ENCODE assay signal across 1 cellular context in the genomic region with DNA sequence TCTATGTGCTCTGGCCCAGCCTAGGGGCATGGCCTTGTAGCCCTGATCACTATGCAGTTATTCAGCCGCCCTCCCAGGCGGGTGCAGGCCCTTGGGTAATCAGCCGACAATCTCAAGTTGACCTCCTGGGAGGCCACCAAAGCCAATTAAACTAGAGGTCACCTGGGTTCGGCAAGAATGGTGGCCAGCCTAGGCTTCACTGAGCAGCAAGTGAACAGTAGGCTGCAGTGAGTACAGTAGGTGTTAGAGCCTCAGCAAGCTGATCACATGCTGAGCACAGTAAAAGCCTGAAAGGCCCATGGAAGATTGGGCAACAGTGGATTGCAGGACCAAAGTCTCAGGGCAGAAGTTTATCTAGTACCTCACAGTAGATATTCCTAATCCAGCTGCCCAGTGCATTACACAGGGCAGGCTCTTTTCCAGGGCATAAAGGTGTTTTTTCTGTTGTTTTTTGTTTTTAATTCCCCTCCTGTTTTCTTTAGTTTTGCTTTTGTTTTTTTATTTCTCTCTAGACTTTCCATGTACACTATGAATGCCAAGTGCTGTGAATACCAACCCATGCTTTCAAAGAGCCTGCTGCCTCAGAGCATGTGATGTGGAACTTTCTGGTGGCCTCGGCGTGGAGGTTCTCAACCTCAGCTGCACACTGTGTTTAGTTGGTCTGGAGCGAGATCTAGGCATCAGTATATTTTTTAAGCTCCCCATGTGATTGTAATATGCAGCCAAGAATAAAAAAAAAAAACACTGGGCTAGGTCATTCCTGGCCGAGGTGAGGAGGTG.
A peak's percentile ranks its signal among the peaks of the same experiment; 100 is the strongest.
TF ChIP-seq lines count a peak whose summit lies in the region.

No MANE protein-coding gene starts in this region.

TF ChIP-seq in HepG2, 621 proteins besides CTCF, POLR2A, EP300 and RAD21 (continued from another document and continues in another):
- TF ChIP-seq, protein P1, sequence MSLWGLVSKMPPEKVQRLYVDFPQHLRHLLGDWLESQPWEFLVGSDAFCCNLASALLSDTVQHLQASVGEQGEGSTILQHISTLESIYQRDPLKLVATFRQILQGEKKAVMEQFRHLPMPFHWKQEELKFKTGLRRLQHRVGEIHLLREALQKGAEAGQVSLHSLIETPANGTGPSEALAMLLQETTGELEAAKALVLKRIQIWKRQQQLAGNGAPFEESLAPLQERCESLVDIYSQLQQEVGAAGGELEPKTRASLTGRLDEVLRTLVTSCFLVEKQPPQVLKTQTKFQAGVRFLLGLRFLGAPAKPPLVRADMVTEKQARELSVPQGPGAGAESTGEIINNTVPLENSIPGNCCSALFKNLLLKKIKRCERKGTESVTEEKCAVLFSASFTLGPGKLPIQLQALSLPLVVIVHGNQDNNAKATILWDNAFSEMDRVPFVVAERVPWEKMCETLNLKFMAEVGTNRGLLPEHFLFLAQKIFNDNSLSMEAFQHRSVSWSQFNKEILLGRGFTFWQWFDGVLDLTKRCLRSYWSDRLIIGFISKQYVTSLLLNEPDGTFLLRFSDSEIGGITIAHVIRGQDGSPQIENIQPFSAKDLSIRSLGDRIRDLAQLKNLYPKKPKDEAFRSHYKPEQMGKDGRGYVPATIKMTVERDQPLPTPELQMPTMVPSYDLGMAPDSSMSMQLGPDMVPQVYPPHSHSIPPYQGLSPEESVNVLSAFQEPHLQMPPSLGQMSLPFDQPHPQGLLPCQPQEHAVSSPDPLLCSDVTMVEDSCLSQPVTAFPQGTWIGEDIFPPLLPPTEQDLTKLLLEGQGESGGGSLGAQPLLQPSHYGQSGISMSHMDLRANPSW (CRISPR knock-in tag; IDR thresholded peaks at IDR 0.05; ENCODE audit: borderline replicate concordance), result peak; percentile 80
- TF ChIP-seq CREM (IDR thresholded peaks at IDR 0.05) (peak; percentile 74; the same call in 1 of the 2 replicates), CREM (CRISPR knock-in tag; IDR thresholded peaks at IDR 0.05) (no peak), ZNF839 (CRISPR knock-in tag; IDR thresholded peaks at IDR 0.05; ENCODE audit: borderline replicate concordance) (no peak; the same call in 1 of the 2 replicates), ZNF563 (CRISPR knock-in tag; IDR thresholded peaks at IDR 0.05) (peak; percentile 100), HNRNPH1 (optimal IDR thresholded peaks at IDR 0.05; ENCODE audit: low read depth, low read length) (no peak), TBL1XR1 (IDR thresholded peaks at IDR 0.05; ENCODE audit: borderline replicate concordance, low read length, partially characterized antibody) (peak; percentile 80), IRF9 (CRISPR knock-in tag; IDR thresholded peaks at IDR 0.05; ENCODE audit: borderline replicate concordance) (peak; percentile 83), KIAA2018 (CRISPR knock-in tag; IDR thresholded peaks at IDR 0.05; ENCODE audit: borderline replicate concordance) (no peak), GABPA (IDR thresholded peaks at IDR 0.05; ENCODE audit: low read depth, low read length) (no peak), GABPA (CRISPR knock-in tag; IDR thresholded peaks at IDR 0.05; ENCODE audit: low read depth) (no peak; the same call in 1 of the 2 replicates), ZBED4 (CRISPR knock-in tag; IDR thresholded peaks at IDR 0.05; ENCODE audit: borderline replicate concordance) (peak; percentile 91; the same call in 1 of the 2 replicates), SMAD9 (CRISPR knock-in tag; IDR thresholded peaks at IDR 0.05) (no peak), LBX2 (CRISPR knock-in tag; IDR thresholded peaks at IDR 0.05; ENCODE audit: borderline replicate concordance) (peak; percentile 86; the same call in 1 of the 2 replicates), ZBTB44 (CRISPR knock-in tag; IDR thresholded peaks at IDR 0.05) (0 out of 2 replicates have a peak, but pooled peaks have one; percentile 25), ZNF205 (CRISPR knock-in tag; IDR thresholded peaks at IDR 0.05) (peak; percentile 98), CBX2 (IDR thresholded peaks at IDR 0.05; ENCODE audit: low read depth, low read length) (no peak), CBX2 (CRISPR knock-in tag; IDR thresholded peaks at IDR 0.05; ENCODE audit: low read depth) (no peak; the same call in 1 of the 2 replicates), ZNF616 (CRISPR knock-in tag; IDR thresholded peaks at IDR 0.05; ENCODE audit: low read depth) (no peak), ZNF331 (CRISPR knock-in tag; IDR thresholded peaks at IDR 0.05) (peak; percentile 100), ZNF556 (CRISPR knock-in tag; IDR thresholded peaks at IDR 0.05; ENCODE audit: borderline replicate concordance) (peak; percentile 99), ZNF232 (CRISPR knock-in tag; IDR thresholded peaks at IDR 0.05; ENCODE audit: borderline replicate concordance) (peak; percentile 97), TOPORS (CRISPR knock-in tag; IDR thresholded peaks at IDR 0.05) (peak; percentile 87), ZNF124 (CRISPR knock-in tag; IDR thresholded peaks at IDR 0.05) (peak; percentile 99), NONO (IDR thresholded peaks at IDR 0.05) (no peak), NONO (CRISPR knock-in tag; conservative IDR thresholded peaks at IDR 0.05) (peak; percentile 96), TFDP1 (CRISPR knock-in tag; IDR thresholded peaks at IDR 0.05; ENCODE audit: borderline replicate concordance) (peak; percentile 74; the same call in 1 of the 2 replicates), SATB2 (CRISPR knock-in tag; IDR thresholded peaks at IDR 0.05) (no peak), MEIS2 (CRISPR knock-in tag; IDR thresholded peaks at IDR 0.05) (peak; percentile 84; the same call in 1 of the 2 replicates), ISL2 (CRISPR knock-in tag; IDR thresholded peaks at IDR 0.05) (peak; percentile 87), ZNF230 (CRISPR knock-in tag; IDR thresholded peaks at IDR 0.05) (peak; percentile 89)
- TF ChIP-seq, protein P2, sequence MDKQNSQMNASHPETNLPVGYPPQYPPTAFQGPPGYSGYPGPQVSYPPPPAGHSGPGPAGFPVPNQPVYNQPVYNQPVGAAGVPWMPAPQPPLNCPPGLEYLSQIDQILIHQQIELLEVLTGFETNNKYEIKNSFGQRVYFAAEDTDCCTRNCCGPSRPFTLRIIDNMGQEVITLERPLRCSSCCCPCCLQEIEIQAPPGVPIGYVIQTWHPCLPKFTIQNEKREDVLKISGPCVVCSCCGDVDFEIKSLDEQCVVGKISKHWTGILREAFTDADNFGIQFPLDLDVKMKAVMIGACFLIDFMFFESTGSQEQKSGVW (CRISPR knock-in tag; IDR thresholded peaks at IDR 0.05; ENCODE audit: borderline replicate concordance), result peak; percentile 44; the same call in 1 of the 2 replicates
- TF ChIP-seq, protein P3, sequence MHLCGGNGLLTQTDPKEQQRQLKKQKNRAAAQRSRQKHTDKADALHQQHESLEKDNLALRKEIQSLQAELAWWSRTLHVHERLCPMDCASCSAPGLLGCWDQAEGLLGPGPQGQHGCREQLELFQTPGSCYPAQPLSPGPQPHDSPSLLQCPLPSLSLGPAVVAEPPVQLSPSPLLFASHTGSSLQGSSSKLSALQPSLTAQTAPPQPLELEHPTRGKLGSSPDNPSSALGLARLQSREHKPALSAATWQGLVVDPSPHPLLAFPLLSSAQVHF (CRISPR knock-in tag; IDR thresholded peaks at IDR 0.05), result no peak
